Comparison of ENCODE assay signal across 23 cellular contexts in genomic region chr1:150258275-150258666, GRCh38. TPM values are rescaled to one million over a fixed set of nuclear protein-coding genes. Genes with fewer than 3 reads are reported as not detected.
A peak's percentile ranks its signal among the peaks of the same experiment; 100 is the strongest.
DNase-seq lines count a peak whose midpoint lies in the region; ATAC-seq, FAIRE-seq and TF ChIP-seq lines count a peak whose summit lies in the region.
"Had no signal": no experiment of that assay in that cellular context is flagged by ENCODE, and none has a peak within 500 bp of the region (broad histone marks: within the 10 kb centered on the region; RNA-seq: fewer than 3 reads in every experiment).

No MANE protein-coding gene starts in this region.

- no peaks in the 10 kb centered on the region for H3K36me3 ChIP-seq in A673 (ENCODE audit: insufficient read depth, low read length, poor library complexity, severe bottlenecking)
- H3K36me3 ChIP-seq in OCI-LY3 (replicated peaks; ENCODE audit: low read depth, low read length): no peaks in the 10 kb centered on the region
- peaks cover 11% of the 10 kb centered on the region for H3K36me3 ChIP-seq in iPS-15b (ENCODE audit: control insufficient read depth, insufficient read depth, low read length)
- H3K36me3 ChIP-seq in neural progenitor cell: no peaks in the 10 kb centered on the region
- H3K36me3 ChIP-seq in pancreas: no peaks in the 10 kb centered on the region
- H3K36me3 ChIP-seq: tibial nerve had no signal

- TF ChIP-seq CTCF in A673 (conservative IDR thresholded peaks at IDR 0.05; ENCODE audit: low read depth, low read length) (no peak), OCI-LY3 (IDR thresholded peaks at IDR 0.05; ENCODE audit: low read depth, low read length) (no peak), neural progenitor cell (IDR thresholded peaks at IDR 0.05) (no peak), pancreas (IDR thresholded peaks at IDR 0.05) (no peak)

- no peaks in the 10 kb centered on the region for H3K9me3 ChIP-seq in A673 (ENCODE audit: low read depth, low read length, poor library complexity, severe bottlenecking)
- H3K9me3 ChIP-seq in OCI-LY3 (ENCODE audit: insufficient read depth, low read length): no peaks in the 10 kb centered on the region
- H3K9me3 ChIP-seq in iPS-15b (ENCODE audit: control insufficient read depth, insufficient read depth, low read length): no peaks in the 10 kb centered on the region
- no peaks in the 10 kb centered on the region for H3K9me3 ChIP-seq in neural progenitor cell (ENCODE audit: low read depth)
- no peaks in the 10 kb centered on the region for H3K9me3 ChIP-seq in pancreas
- H3K9me3 ChIP-seq: tibial nerve had no signal

- POLR2A ChIA-PET in A673 (lab: Charles Lee; ENCODE audit: low non-redundant PET): no interaction called here

- no peaks in the 10 kb centered on the region for H4K20me1 ChIP-seq in OCI-LY3 (ENCODE audit: insufficient read depth, low read length)
- no peaks in the 10 kb centered on the region for H4K20me1 ChIP-seq in neural progenitor cell (ENCODE audit: low read depth)

- H3K27me3 Mint-ChIP-seq in neural progenitor cell (ENCODE audit: insufficient read depth, low read depth): peaks cover 12% of the 10 kb centered on the region

- H3K36me3 Mint-ChIP-seq in neural progenitor cell: peaks cover 12% of the 10 kb centered on the region
- H3K36me3 Mint-ChIP-seq: activated naive CD8-positive, alpha-beta T cell treated with anti-CD3 and anti-CD28 coated beads for 36 hours; CD8-positive, alpha-beta memory T cell had no signal

- H3K27me3 ChIP-seq in A673 (replicated peaks; ENCODE audit: insufficient read depth, low read depth, low read length, poor library complexity) (no peaks in the 10 kb centered on the region), OCI-LY3 (ENCODE audit: low read depth, low read length) (peaks cover 39% of the 10 kb centered on the region), iPS-15b (ENCODE audit: control insufficient read depth, insufficient read depth, low read length) (no peaks in the 10 kb centered on the region), neural progenitor cell (no peaks in the 10 kb centered on the region), pancreas (no peaks in the 10 kb centered on the region)

- H3K4me2 ChIP-seq in OCI-LY3 (ENCODE audit: low read length): peak overlapping the region; percentile 84
- peak overlapping the region; percentile 99 for H3K4me2 ChIP-seq in neural progenitor cell

- H3K27ac ChIP-seq in A673 (ENCODE audit: low read depth, low read length, poor library complexity, severe bottlenecking): no peak overlapping the region
- H3K27ac ChIP-seq in OCI-LY3 (ENCODE audit: low read length): no peak overlapping the region
- peak overlapping the region; percentile 98 for H3K27ac ChIP-seq in neural progenitor cell
- no peak overlapping the region for H3K27ac ChIP-seq in pancreas
- H3K27ac ChIP-seq: GM23248 had no signal

- H3K79me2 ChIP-seq in OCI-LY3 (ENCODE audit: low read length) (no peaks in the 10 kb centered on the region), neural progenitor cell (ENCODE audit: low read depth) (peaks cover 48% of the 10 kb centered on the region)

- H2AFZ ChIP-seq in OCI-LY3 (ENCODE audit: low read depth, low read length) (0 out of 2 replicates have a peak overlapping the region, but pooled peaks have one; percentile 11), neural progenitor cell (replicated peaks) (no peak overlapping the region)
- H2AFZ ChIP-seq: GM23248 had no signal

- ATAC-seq in pancreas: no peak
- ATAC-seq in HG03280 (IDR thresholded peaks at IDR 0.05; ENCODE audit: unreplicated experiment): no peak
- ATAC-seq: GM12878 had no signal

- peak overlapping the region; percentile 93 for H3K4me3 Mint-ChIP-seq in neural progenitor cell
- H3K4me3 Mint-ChIP-seq: activated naive CD8-positive, alpha-beta T cell treated with anti-CD3 and anti-CD28 coated beads for 36 hours; CD8-positive, alpha-beta memory T cell had no signal

- no peak for FAIRE-seq in pancreas (lab: Jason Lieb, UNC)
- FAIRE-seq: bronchial epithelial cell, GM12878, keratinocyte had no signal

- H3K4me1 Mint-ChIP-seq in neural progenitor cell: peaks cover 54% of the 10 kb centered on the region

- peak overlapping the region; percentile 12 for H3K4me3 ChIP-seq in A673 (ENCODE audit: low read depth, low read length, poor library complexity, severe bottlenecking)
- no peak overlapping the region for H3K4me3 ChIP-seq in OCI-LY3 (ENCODE audit: low read length)
- H3K4me3 ChIP-seq in iPS-15b (ENCODE audit: low read depth, low read length): peak overlapping the region; percentile 77
- peak overlapping the region; percentile 84 for H3K4me3 ChIP-seq in neural progenitor cell
- no peak overlapping the region for H3K4me3 ChIP-seq in pancreas
- H3K4me3 ChIP-seq: GM12878, GM23248, tibial nerve had no signal

- H3K27ac Mint-ChIP-seq in neural progenitor cell: peak overlapping the region; percentile 95
- H3K27ac Mint-ChIP-seq: activated naive CD8-positive, alpha-beta T cell treated with anti-CD3 and anti-CD28 coated beads for 36 hours had no signal

- H3K9me3 Mint-ChIP-seq in neural progenitor cell: no peaks in the 10 kb centered on the region
- H3K9me3 Mint-ChIP-seq: activated naive CD8-positive, alpha-beta T cell treated with anti-CD3 and anti-CD28 coated beads for 36 hours had no signal

- H3F3A ChIP-seq in neural progenitor cell (ENCODE audit: low read depth): peaks cover 66% of the 10 kb centered on the region

- WGBS in pancreas, 2 donors: 63 to 65% methylated on average over 2 of the region's 2 CpGs

- no TSS peak for BruUV-seq in A673 (replicated peaks; lab: Mats Ljungman, UMichigan)

- DNase-seq in A673 (ENCODE audit: low spot score) (no peak), neural progenitor cell (ENCODE audit: low spot score) (peak; percentile 39), pancreas (no peak), iPS-NIHi7 (ENCODE audit: extremely low spot score) (no peak)
- no peak for DNase-seq in activated CD8-positive, alpha-beta memory T cell treated with anti-CD3 and anti-CD28 coated beads for 24 hours
- DNase-seq: activated CD4-positive, alpha-beta T cell treated with anti-CD3 and anti-CD28 coated beads, Interleukin-2, amount 50 U/mL, for 1 hour; activated naive CD8-positive, alpha-beta T cell treated with anti-CD3 and anti-CD28 coated beads for 36 hours; activated T-cell treated with anti-CD3 and anti-CD28 coated beads, Interleukin-2, amount 50 U/mL, for 1 hour; CD8-positive, alpha-beta memory T cell; foreskin fibroblast; GM23248; NCI-H1694 treated with DMSO at 0.1 percent for 48 hours; stimulated activated CD4-positive, alpha-beta T cell treated with anti-CD3 and anti-CD28 coated beads, Interleukin-1b, Interleukin-23, amount 100 ng/mL, for 48 hours had no signal

- H3K4me1 ChIP-seq in A673 (ENCODE audit: insufficient read depth, low read length, poor library complexity, severe bottlenecking) (peaks cover 47% of the 10 kb centered on the region), OCI-LY3 (ENCODE audit: low read length) (peaks cover 31% of the 10 kb centered on the region), iPS-15b (ENCODE audit: control insufficient read depth, insufficient read depth, low read length) (peaks cover 19% of the 10 kb centered on the region), neural progenitor cell (peaks cover 23% of the 10 kb centered on the region), pancreas (peaks cover 0 to 8% (median 7%) of the 10 kb centered on the region in 3 donors)

- intact Hi-C loops in A673 (cut with micrococcal nuclease; ENCODE audit: unreplicated experiment): loop anchor here (5.0 to 10.0 kb wide), 3 partner anchors 274 to 739 kb away; partner anchors contain the start of gene ENSA
- intact Hi-C loops in pancreas (cut with DNase I): no loop called here

- no peak overlapping the region for H3K9ac ChIP-seq in OCI-LY3 (ENCODE audit: low read length)
- peak overlapping the region; percentile 95 for H3K9ac ChIP-seq in iPS-15b (ENCODE audit: low read depth, low read length)
- peak overlapping the region; percentile 67 for H3K9ac ChIP-seq in neural progenitor cell
- H3K9ac ChIP-seq: GM23248 had no signal

- CTCF ChIA-PET in A673 (lab: Charles Lee): interaction anchor here (1.0 kb wide), 1 partner anchor 23 kb away, joined by 5 read pairs; no protein-coding TSS in a partner anchor

RNA-seq across cellular contexts. Expression of gene CA14, which starts 0.7 kb away (rescaled TPM):
- total RNA-seq in A673 (2021) (2.0 and 2.2 TPM in 2 replicates), neural progenitor cell (ENCODE audit: low replicate concordance) (56.4 and 64.4 TPM in 2 replicates), pancreas (under 1 TPM in 1 of 6 donors, not detected in 5; 0.19 TPM)
- polyA plus RNA-seq in pancreas: under 1 TPM; 0.14 to 0.19 TPM
- total RNA-seq: activated naive CD8-positive, alpha-beta T cell treated with anti-CD3 and anti-CD28 coated beads for 36 hours; bronchial epithelial cell; CD8-positive, alpha-beta memory T cell; GM12878; GM23248; NCI-H460; OCI-LY7; renal cortical epithelial cell had no signal
- polyA plus RNA-seq: GM23248 had no signal

RNA-seq across cellular contexts. Expression of gene APH1A, which starts 10.5 kb away (rescaled TPM):
- total RNA-seq in A673 (2021) (136 and 144 TPM in 2 replicates), neural progenitor cell (ENCODE audit: low replicate concordance) (63.0 and 118 TPM in 2 replicates), pancreas (10 to 100 TPM; 43.8 to 71.2 (median 56.6) TPM)
- 10 to 100 TPM; 59.8 to 78.0 TPM for polyA plus RNA-seq in pancreas

RNA-seq across cellular contexts. Expression of gene C1orf54, which starts 14.3 kb away (rescaled TPM):
- total RNA-seq in A673 (2021) (9.2 and 11.3 TPM in 2 replicates), neural progenitor cell (ENCODE audit: low replicate concordance) (19.7 and 26.7 TPM in 2 replicates), pancreas (1 to 10 TPM in 4 of 6 donors, under 1 TPM in 2; 0.69 to 4.8 (median 2.0) TPM)
- 1 to 10 TPM; 5.3 to 5.8 TPM for polyA plus RNA-seq in pancreas
- total RNA-seq: NCI-H460 had no signal

RNA-seq across cellular contexts. Expression of gene ANP32E, which starts 22.4 kb away (rescaled TPM):
- 141 and 153 TPM in 2 replicates for total RNA-seq in A673 (2021)
- 108 and 201 TPM in 2 replicates for total RNA-seq in neural progenitor cell (ENCODE audit: low replicate concordance)
- total RNA-seq in pancreas: 10 to 100 TPM in 3 of 6 donors, 1 to 10 TPM in 3; 4.8 to 10.7 (median 8.2) TPM
- polyA plus RNA-seq in pancreas: 10 to 100 TPM in 1 of 2 donors, 1 to 10 TPM in 1; 7.1 to 15.3 TPM

RNA-seq across cellular contexts. Expression of gene CIART, which starts 24.1 kb away (rescaled TPM):
- 3.5 and 4.9 TPM in 2 replicates for total RNA-seq in A673 (2021)
- 22.6 and 25.3 TPM in 2 replicates for total RNA-seq in neural progenitor cell (ENCODE audit: low replicate concordance)
- 1 to 10 TPM in 5 of 6 donors, under 1 TPM in 1; 0.87 to 2.3 (median 1.5) TPM for total RNA-seq in pancreas
- 1 to 10 TPM; 1.7 to 5.6 TPM for polyA plus RNA-seq in pancreas

Comparison
In these comparisons a context has a peak if more than half of its experiments do, and no peak if none do; other contexts are left out.
1. H3K4me3 ChIP-seq: peak in A673 (single experiment), iPS-15b (single experiment) and neural progenitor cell (single experiment); none in OCI-LY3 (single experiment) and pancreas (0 of 4).
2. RNA of gene CA14, which starts 0.7 kb away (total RNA-seq): 56.4 to 64.4 TPM in neural progenitor cell; 2.0 to 2.2 TPM in A673 and 0.19 TPM in pancreas; every median in the first group is over 10 times any median in the second.